16 cellular contexts compared by ENCODE assay signal in genomic region chr13:72970301-72970880, GRCh38.
DNase-seq lines count a peak whose midpoint lies in the region; ATAC-seq, FAIRE-seq and TF ChIP-seq lines count a peak whose summit lies in the region.
"Had no signal": no experiment of that assay in that cellular context is flagged by ENCODE, and none has a peak within 500 bp of the region (broad histone marks: within the 10 kb centered on the region; RNA-seq: fewer than 3 reads in every experiment).

No MANE protein-coding gene starts in this region.

- no peak overlapping the region for H3K4me2 ChIP-seq in smooth muscle cell
- H3K4me2 ChIP-seq: KMS-11 had no signal

- no peaks in the 10 kb centered on the region for H3K79me2 ChIP-seq in smooth muscle cell (ENCODE audit: low read depth)

- H3K9me3 ChIP-seq in smooth muscle cell (replicated peaks; ENCODE audit: low read depth) = no peaks in the 10 kb centered on the region
- H3K9me3 ChIP-seq: BE2C, Peyer's patch had no signal

- no peak for TF ChIP-seq CTCF in bronchial epithelial cell (IDR thresholded peaks at IDR 0.05; ENCODE audit: insufficient read depth, low read length, severe bottlenecking)
- no peak for TF ChIP-seq CTCF in smooth muscle cell (IDR thresholded peaks at IDR 0.05; ENCODE audit: borderline replicate concordance, insufficient read depth, poor library complexity, severe bottlenecking)

- no peaks in the 10 kb centered on the region for H3K27me3 Mint-ChIP-seq in stimulated activated naive B cell treated with anti-CD40 and anti-IgM and Interleukin-4, amounts not matched to agents 10 μg/mL and 1 μg/mL and 100 μg/mL, for 72 hours

- no peaks in the 10 kb centered on the region for H3K9me3 Mint-ChIP-seq in stimulated activated naive B cell treated with anti-CD40 and anti-IgM and Interleukin-4, amounts not matched to agents 10 μg/mL and 1 μg/mL and 100 μg/mL, for 72 hours
- H3K9me3 Mint-ChIP-seq: CD8-positive, alpha-beta T cell; HFFc6 had no signal

- H3K36me3 ChIP-seq in bronchial epithelial cell (ENCODE audit: control insufficient read depth, insufficient read depth, low read length) = no peaks in the 10 kb centered on the region
- no peaks in the 10 kb centered on the region for H3K36me3 ChIP-seq in smooth muscle cell (ENCODE audit: low read depth)
- H3K36me3 ChIP-seq: Peyer's patch had no signal

- peaks cover 13% of the 10 kb centered on the region in 2 donors for H3K36me3 Mint-ChIP-seq in stimulated activated naive B cell treated with anti-CD40 and anti-IgM and Interleukin-4, amounts not matched to agents 10 μg/mL and 1 μg/mL and 100 μg/mL, for 72 hours

- no peaks in the 10 kb centered on the region for H4K20me1 ChIP-seq in smooth muscle cell (ENCODE audit: low read depth)

- H3K27ac Mint-ChIP-seq in stimulated activated naive B cell treated with anti-CD40 and anti-IgM and Interleukin-4, amounts not matched to agents 10 μg/mL and 1 μg/mL and 100 μg/mL, for 72 hours = no peak overlapping the region
- H3K27ac Mint-ChIP-seq: CD8-positive, alpha-beta T cell; HFFc6 had no signal

- peaks cover 1 to 5% of the 10 kb centered on the region in 2 donors for H3K4me1 Mint-ChIP-seq in stimulated activated naive B cell treated with anti-CD40 and anti-IgM and Interleukin-4, amounts not matched to agents 10 μg/mL and 1 μg/mL and 100 μg/mL, for 72 hours

- DNase-seq in LoVo (ENCODE audit: low spot score) (peak; percentile 49), bronchial epithelial cell (ENCODE audit: low read depth) (peak; percentile 55), smooth muscle cell (lab: John Stamatoyannopoulos, UW; ENCODE audit: unreplicated experiment) (no peak), superior temporal gyrus (ENCODE audit: extremely low spot score) (no peak)
- DNase-seq in stimulated activated naive B cell treated with anti-CD40 and anti-IgM and Interleukin-4, amounts not matched to agents 10 μg/mL and 1 μg/mL and 100 μg/mL, for 72 hours = no peak
- DNase-seq: BE2C; CD8-positive, alpha-beta T cell; NCI-H2029 treated with DMSO at 0.1 percent for 48 hours; NCI-H510A; Peyer's patch; Right ventricle myocardium superior had no signal

- ATAC-seq in stimulated activated naive B cell treated with anti-CD40 and anti-IgM and Interleukin-4, amounts not matched to agents 10 μg/mL and 1 μg/mL and 100 μg/mL, for 72 hours (replicated peaks) = no peak
- no peak for ATAC-seq in GM21737 (IDR thresholded peaks at IDR 0.05; ENCODE audit: unreplicated experiment)
- ATAC-seq: CD8-positive, alpha-beta T cell had no signal

- no peak overlapping the region for H2AFZ ChIP-seq in smooth muscle cell (ENCODE audit: low read depth)

- peak overlapping the region; percentile 59 for H3K27ac ChIP-seq in smooth muscle cell (ENCODE audit: low read depth)
- H3K27ac ChIP-seq: KMS-11 had no signal

- no peaks in the 10 kb centered on the region for H3K4me1 ChIP-seq in smooth muscle cell (ENCODE audit: low read depth)
- H3K4me1 ChIP-seq: BE2C, Peyer's patch had no signal

- no peaks in the 10 kb centered on the region for H3F3A ChIP-seq in smooth muscle cell (ENCODE audit: low read depth)

- H3K9ac ChIP-seq in smooth muscle cell (ENCODE audit: low read depth) = no peak overlapping the region
- H3K9ac ChIP-seq: KMS-11 had no signal

- no peak for FAIRE-seq in bronchial epithelial cell (lab: Jason Lieb, UNC)
- peak; percentile 95 for FAIRE-seq in islet of Langerhans (lab: Jason Lieb, UNC)
- FAIRE-seq: H1 had no signal

- no peak overlapping the region for H3K4me3 ChIP-seq in bronchial epithelial cell (ENCODE audit: low read depth, low read length)
- H3K4me3 ChIP-seq in smooth muscle cell = no peak overlapping the region

- H3K27me3 ChIP-seq in bronchial epithelial cell (ENCODE audit: control insufficient read depth, insufficient read depth, low read length) (no peaks in the 10 kb centered on the region), smooth muscle cell (ENCODE audit: low read depth) (no peaks in the 10 kb centered on the region)
- H3K27me3 ChIP-seq: BE2C, Peyer's patch had no signal

- H3K4me3 Mint-ChIP-seq in stimulated activated naive B cell treated with anti-CD40 and anti-IgM and Interleukin-4, amounts not matched to agents 10 μg/mL and 1 μg/mL and 100 μg/mL, for 72 hours = no peak overlapping the region
- H3K4me3 Mint-ChIP-seq: CD8-positive, alpha-beta T cell; HFFc6 had no signal

- 95% methylated on average over 2 of the region's 2 CpGs for WGBS in smooth muscle cell (ENCODE audit: low lambda C conversion rate)

Comparison
In these comparisons a context has a peak if more than half of its experiments do, and no peak if none do; other contexts are left out.
1. DNase-seq: peak in LoVo (single experiment) and bronchial epithelial cell (single experiment); none in smooth muscle cell (single experiment), stimulated activated naive B cell treated with anti-CD40 and anti-IgM and Interleukin-4, amounts not matched to agents 10 μg/mL and 1 μg/mL and 100 μg/mL, for 72 hours (single experiment) and superior temporal gyrus (single experiment).